Comparison of ENCODE assay signal across 13 cellular contexts in genomic region chr10:82942572-82943091, GRCh38.
DNase-seq lines count a peak whose midpoint lies in the region; ATAC-seq, FAIRE-seq and TF ChIP-seq lines count a peak whose summit lies in the region.
"Had no signal": no experiment of that assay in that cellular context is flagged by ENCODE, and none has a peak within 500 bp of the region (broad histone marks: within the 10 kb centered on the region; RNA-seq: fewer than 3 reads in every experiment).

No MANE protein-coding gene starts in this region.

- TF ChIP-seq POLR2A in sigmoid colon (IDR thresholded peaks at IDR 0.05) (no peak), H54 (IDR thresholded peaks at IDR 0.05; ENCODE audit: low read depth, low read length) (no peak)

- no peak overlapping the region for H3K4me3 Mint-ChIP-seq in GM23338
- no peak overlapping the region for H3K4me3 Mint-ChIP-seq in activated T-helper 17 cell treated with anti-CD3 and anti-CD28 coated beads, Interleukin-2, amount 50 U/mL, for 72 hours

- H3K79me2 ChIP-seq in SK-N-SH (ENCODE audit: insufficient read depth) (no peaks in the 10 kb centered on the region), GM23338 (replicated peaks; ENCODE audit: insufficient read depth) (no peaks in the 10 kb centered on the region)

- TF ChIP-seq EP300 in SK-N-SH (IDR thresholded peaks at IDR 0.05; ENCODE audit: borderline replicate concordance in 1 of 2, low read depth in 1 of 2, low read length in 1 of 2) (no peak), sigmoid colon (IDR thresholded peaks at IDR 0.05) (no peak)

- H4K20me1 ChIP-seq in SK-N-SH (ENCODE audit: insufficient read depth) (no peaks in the 10 kb centered on the region), GM23338 (replicated peaks; ENCODE audit: insufficient read depth) (no peaks in the 10 kb centered on the region)

- H3K36me3 ChIP-seq in SK-N-SH (replicated peaks in 1 of 2; ENCODE audit: control insufficient read depth in 1 of 2, insufficient read depth in 2 of 2, low read length in 1 of 2) (no peaks in the 10 kb centered on the region), sigmoid colon (no peaks in the 10 kb centered on the region), GM23338 (ENCODE audit: insufficient read depth) (no peaks in the 10 kb centered on the region)

- peaks cover 10% of the 10 kb centered on the region for H3F3A ChIP-seq in SK-N-SH (replicated peaks; ENCODE audit: insufficient read depth)
- no peaks in the 10 kb centered on the region for H3F3A ChIP-seq in GM23338 (replicated peaks; ENCODE audit: low read depth)

- FAIRE-seq in H54 (lab: Jason Lieb, UNC), result no peak

- H3K4me1 ChIP-seq in SK-N-SH (ENCODE audit: control insufficient read depth in 1 of 2, insufficient read depth in 2 of 2, low read depth in 1 of 2, low read length in 1 of 2), result peaks cover 3 to 9% of the 10 kb centered on the region in 2 experiments; a peak in 2 of 4 replicates
- peaks cover 0 to 5% (median 0%) of the 10 kb centered on the region in 4 donors for H3K4me1 ChIP-seq in sigmoid colon
- no peaks in the 10 kb centered on the region for H3K4me1 ChIP-seq in GM23338 (ENCODE audit: insufficient read depth)

- CTCF ChIA-PET in SK-N-SH (lab: Yijun Ruan, JAX), result no interaction called here

- peaks cover 12% of the 10 kb centered on the region; the same call in 2 of the 3 replicates for H3K9me3 Mint-ChIP-seq in GM23338
- H3K9me3 Mint-ChIP-seq in activated T-helper 17 cell treated with anti-CD3 and anti-CD28 coated beads, Interleukin-2, amount 50 U/mL, for 72 hours, result peaks cover 9% of the 10 kb centered on the region

- H3K27ac ChIP-seq in SK-N-SH (ENCODE audit: low read depth in 2 of 2, low read length in 1 of 2) (peak overlapping the region; percentile 58 to 65; a peak in 3 of 4 replicates), sigmoid colon (peak overlapping the region in 1 of 4 donors; percentile 2), GM23338 (ENCODE audit: low read depth) (no peak overlapping the region)

- no peaks in the 10 kb centered on the region for H3K27me3 Mint-ChIP-seq in GM23338 (ENCODE audit: insufficient read depth, low read depth, poor library complexity)
- no peaks in the 10 kb centered on the region for H3K27me3 Mint-ChIP-seq in activated T-helper 17 cell treated with anti-CD3 and anti-CD28 coated beads, Interleukin-2, amount 50 U/mL, for 72 hours

- H3K9me3 ChIP-seq in SK-N-SH (no peaks in the 10 kb centered on the region), sigmoid colon (no peaks in the 10 kb centered on the region)

- peaks cover 3% of the 10 kb centered on the region; the same call in 2 of the 3 replicates for H3K36me3 Mint-ChIP-seq in GM23338 (ENCODE audit: low read depth)
- no peaks in the 10 kb centered on the region for H3K36me3 Mint-ChIP-seq in activated T-helper 17 cell treated with anti-CD3 and anti-CD28 coated beads, Interleukin-2, amount 50 U/mL, for 72 hours (ENCODE audit: low read depth)

- H3K27me3 ChIP-seq in SK-N-SH (ENCODE audit: insufficient read depth) (no peaks in the 10 kb centered on the region), sigmoid colon (no peaks in the 10 kb centered on the region), GM23338 (ENCODE audit: insufficient read depth) (no peaks in the 10 kb centered on the region)

- no peak for TF ChIP-seq RAD21 in SK-N-SH (IDR thresholded peaks at IDR 0.05; ENCODE audit: low read length)

- H3K4me1 Mint-ChIP-seq in GM23338, result no peaks in the 10 kb centered on the region
- H3K4me1 Mint-ChIP-seq in activated T-helper 17 cell treated with anti-CD3 and anti-CD28 coated beads, Interleukin-2, amount 50 U/mL, for 72 hours, result no peaks in the 10 kb centered on the region

- WGBS in SK-N-SH (ENCODE audit: low lambda C conversion rate), result 47% methylated on average over 1 of the region's 1 CpG
- WGBS in sigmoid colon, 2 donors, result 28 to 63% methylated on average over 1 of the region's 1 CpG

- H3K9ac ChIP-seq in SK-N-SH, result no peak overlapping the region

- POLR2A ChIA-PET in SK-N-SH (lab: Yijun Ruan, JAX), result no interaction called here

- TF ChIP-seq CTCF in SK-N-SH (IDR thresholded peaks at IDR 0.05), result no peak
- no peak for TF ChIP-seq CTCF in sigmoid colon (IDR thresholded peaks at IDR 0.05)
- no peak for TF ChIP-seq CTCF in GM23338 (conservative IDR thresholded peaks at IDR 0.05; ENCODE audit: low read depth in 2 of 2)

- no peak overlapping the region for H3K27ac Mint-ChIP-seq in GM23338
- H3K27ac Mint-ChIP-seq in activated T-helper 17 cell treated with anti-CD3 and anti-CD28 coated beads, Interleukin-2, amount 50 U/mL, for 72 hours, result no peak overlapping the region

- intact Hi-C loops in sigmoid colon (cut with DNase I), result no loop called here

- H2AFZ ChIP-seq in SK-N-SH (ENCODE audit: low read depth) (peak overlapping the region; percentile 56), GM23338 (no peak overlapping the region; the same call in 1 of the 2 replicates)

- peak; percentile 3 for DNase-seq in GOT3 (lab: John Stamatoyannopoulos, UW)
- DNase-seq in SK-N-SH, result no peak
- peak; percentile 25 for DNase-seq in glomerular visceral epithelial cell (ENCODE audit: extremely low spot score)
- peak; percentile 62 for DNase-seq in sigmoid colon
- DNase-seq in GM23338 (ENCODE audit: low spot score), result no peak
- DNase-seq in stimulated activated CD4-positive, alpha-beta T cell treated with anti-CD3 and anti-CD28 coated beads, Interleukin-1b, Interleukin-23, amount 100 ng/mL, for 48 hours, result no peak
- DNase-seq in H54 (ENCODE audit: insufficient read length, low spot score), result no peak
- DNase-seq: activated CD4-positive, alpha-beta T cell treated with anti-CD3 and anti-CD28 coated beads, Interleukin-2, amount 50 U/mL, for 4 hours; activated naive CD4-positive, alpha-beta T cell treated with Interleukin-2 at 50 U/mL for 16 hours; COR-L47; hypothalamus; NCI-H748 treated with DMSO at 0.1 percent for 48 hours had no signal

- no peaks in the 10 kb centered on the region for H3K9me2 ChIP-seq in SK-N-SH
- peaks cover 5% of the 10 kb centered on the region; the same call in 1 of the 2 replicates for H3K9me2 ChIP-seq in GM23338 (ENCODE audit: insufficient read depth)

- ATAC-seq in GM23338, result no peak
- ATAC-seq in activated T-helper 17 cell treated with anti-CD3 and anti-CD28 coated beads, Interleukin-2, amount 50 U/mL, for 72 hours (replicated peaks), result no peak

- H3K4me2 ChIP-seq in SK-N-SH (peak overlapping the region; percentile 49), GM23338 (no peak overlapping the region)

- H3K4me3 ChIP-seq in SK-N-SH (ENCODE audit: low read depth in 2 of 2, low read length in 1 of 2), result no peak overlapping the region
- H3K4me3 ChIP-seq in sigmoid colon, result no peak overlapping the region
- no peak overlapping the region for H3K4me3 ChIP-seq in GM23338

TF ChIP-seq in SK-N-SH, 30 proteins besides CTCF, POLR2A, EP300 and RAD21:
- TF ChIP-seq NFIC (IDR thresholded peaks at IDR 0.05; ENCODE audit: borderline replicate concordance) (peak; percentile 42), EZH2phosphoT487 (IDR thresholded peaks at IDR 0.05; ENCODE audit: borderline replicate concordance, low read depth) (no peak), POLR2AphosphoS5 (IDR thresholded peaks at IDR 0.05; ENCODE audit: low read depth, low read length) (peak; percentile 11; the same call in 1 of the 2 replicates)

TF ChIP-seq in GM23338, 12 proteins besides CTCF, POLR2A, EP300 and RAD21 (continues in another document):
- TF ChIP-seq, protein P1, sequence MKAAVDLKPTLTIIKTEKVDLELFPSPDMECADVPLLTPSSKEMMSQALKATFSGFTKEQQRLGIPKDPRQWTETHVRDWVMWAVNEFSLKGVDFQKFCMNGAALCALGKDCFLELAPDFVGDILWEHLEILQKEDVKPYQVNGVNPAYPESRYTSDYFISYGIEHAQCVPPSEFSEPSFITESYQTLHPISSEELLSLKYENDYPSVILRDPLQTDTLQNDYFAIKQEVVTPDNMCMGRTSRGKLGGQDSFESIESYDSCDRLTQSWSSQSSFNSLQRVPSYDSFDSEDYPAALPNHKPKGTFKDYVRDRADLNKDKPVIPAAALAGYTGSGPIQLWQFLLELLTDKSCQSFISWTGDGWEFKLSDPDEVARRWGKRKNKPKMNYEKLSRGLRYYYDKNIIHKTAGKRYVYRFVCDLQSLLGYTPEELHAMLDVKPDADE (IDR thresholded peaks at IDR 0.05), result no peak
- no peak for TF ChIP-seq EZH2phosphoT487 (IDR thresholded peaks at IDR 0.05; ENCODE audit: unreplicated experiment)

Comparison
In these comparisons a context has a peak if more than half of its experiments do, and no peak if none do; other contexts are left out.
1. DNase-seq: peak in GOT3 (single experiment), glomerular visceral epithelial cell (single experiment) and sigmoid colon (single experiment); none in SK-N-SH (single experiment), GM23338 (single experiment), stimulated activated CD4-positive, alpha-beta T cell treated with anti-CD3 and anti-CD28 coated beads, Interleukin-1b, Interleukin-23, amount 100 ng/mL, for 48 hours (single experiment) and H54 (single experiment).